Comparison of ENCODE assay signal across 13 cellular contexts in genomic region chr3:56302417-56302816, GRCh38.
DNase-seq lines count a peak whose midpoint lies in the region; ATAC-seq and TF ChIP-seq lines count a peak whose summit lies in the region.
"Had no signal": no experiment of that assay in that cellular context is flagged by ENCODE, and none has a peak within 500 bp of the region (broad histone marks: within the 10 kb centered on the region; RNA-seq: fewer than 3 reads in every experiment).

No MANE protein-coding gene starts in this region.

- peak; percentile 35 for TF ChIP-seq CTCF in DND-41 (IDR thresholded peaks at IDR 0.05; ENCODE audit: borderline replicate concordance, extremely low read depth, low read length, poor library complexity, severe bottlenecking)
- peak; percentile 54 for TF ChIP-seq CTCF in astrocyte of the cerebellum (IDR thresholded peaks at IDR 0.05; ENCODE audit: low read depth, low read length, missing control alignments)
- TF ChIP-seq CTCF in right lobe of liver (IDR thresholded peaks at IDR 0.05), result peak in 3 of 4 donors; percentile 6 to 25 (median 16)
- no peak for TF ChIP-seq CTCF in omental fat pad (IDR thresholded peaks at IDR 0.05)

- peaks cover 0 to 10% (median 0%) of the 10 kb centered on the region in 8 donors for H3K9me3 Mint-ChIP-seq in CD4-positive, alpha-beta memory T cell
- H3K9me3 Mint-ChIP-seq: central memory CD8-positive, alpha-beta T cell had no signal

- no peaks in the 10 kb centered on the region for H4K20me1 ChIP-seq in DND-41 (ENCODE audit: insufficient read depth, low read length)

- no peak overlapping the region for H3K4me2 ChIP-seq in DND-41 (ENCODE audit: insufficient read depth, low read length)

- H3K27me3 Mint-ChIP-seq in CD4-positive, alpha-beta memory T cell, result peaks cover 11% of the 10 kb centered on the region in 2 donors

- H3K27me3 ChIP-seq in DND-41 (ENCODE audit: insufficient read depth, low read length, poor library complexity), result peaks cover 3% of the 10 kb centered on the region
- H3K27me3 ChIP-seq in right lobe of liver, result no peaks in the 10 kb centered on the region
- no peaks in the 10 kb centered on the region for H3K27me3 ChIP-seq in CD4-positive, alpha-beta memory T cell (ENCODE audit: insufficient read depth, low read length)
- H3K27me3 ChIP-seq: gastrocnemius medialis had no signal

- POLR2A ChIA-PET in CD4-positive, alpha-beta memory T cell (lab: Charles Lee; ENCODE audit: partially characterized antibody), result no interaction called here

- ATAC-seq in DND-41 (ENCODE audit: insufficient read depth, low read depth), result no peak
- peak; percentile 44 for ATAC-seq in HG02610 (IDR thresholded peaks at IDR 0.05; ENCODE audit: unreplicated experiment)
- ATAC-seq in right lobe of liver, result no peak
- ATAC-seq in omental fat pad (ENCODE audit: low FRiP score), result no peak
- no peak for ATAC-seq in GM21526 (IDR thresholded peaks at IDR 0.05; ENCODE audit: low FRiP score, unreplicated experiment)
- ATAC-seq: gastrocnemius medialis had no signal

- intact Hi-C loops in right lobe of liver (cut with DNase I), result no loop called here
- intact Hi-C loops in CD4-positive, alpha-beta memory T cell (cut with micrococcal nuclease), result no loop called here

- H3K79me2 ChIP-seq in DND-41 (ENCODE audit: insufficient read depth, low read length), result no peaks in the 10 kb centered on the region

- no peak overlapping the region for H3K27ac ChIP-seq in DND-41 (ENCODE audit: low read length)
- H3K27ac ChIP-seq in right lobe of liver, result no peak overlapping the region
- H3K27ac ChIP-seq in CD4-positive, alpha-beta memory T cell (ENCODE audit: low read depth, low read length), result no peak overlapping the region
- H3K27ac ChIP-seq: gastrocnemius medialis had no signal

- in situ Hi-C loops in astrocyte of the cerebellum (cut with HindIII; ENCODE audit: low sequenced_read_pairs), result no loop called here

- H3K4me3 ChIP-seq in DND-41 (ENCODE audit: low read depth in 1 of 2, low read length in 2 of 2) (no peak overlapping the region), astrocyte of the cerebellum (ENCODE audit: low read depth, low read length) (no peak overlapping the region), right lobe of liver (no peak overlapping the region)
- H3K4me3 ChIP-seq in CD4-positive, alpha-beta memory T cell (ENCODE audit: low read length in 2 of 2), result no peak overlapping the region
- H3K4me3 ChIP-seq: gastrocnemius medialis, lung had no signal

- H3K27ac Mint-ChIP-seq in CD4-positive, alpha-beta memory T cell, result no peak overlapping the region

- H3K9me3 ChIP-seq in DND-41 (ENCODE audit: insufficient read depth, low read length, severe bottlenecking) (no peaks in the 10 kb centered on the region), right lobe of liver (no peaks in the 10 kb centered on the region)
- no peaks in the 10 kb centered on the region for H3K9me3 ChIP-seq in CD4-positive, alpha-beta memory T cell (ENCODE audit: control insufficient read depth in 1 of 2, low read length in 2 of 2)
- H3K9me3 ChIP-seq: gastrocnemius medialis had no signal

- no peak overlapping the region for H3K9ac ChIP-seq in DND-41 (ENCODE audit: low read depth, low read length)

- CTCF ChIA-PET in CD4-positive, alpha-beta memory T cell (lab: Charles Lee; ENCODE audit: partially characterized antibody), result no interaction called here

- no peaks in the 10 kb centered on the region for H3K36me3 Mint-ChIP-seq in CD4-positive, alpha-beta memory T cell

- H3K4me1 ChIP-seq in DND-41 (ENCODE audit: insufficient read depth, low read length) (no peaks in the 10 kb centered on the region), right lobe of liver (no peaks in the 10 kb centered on the region)
- H3K4me1 ChIP-seq in CD4-positive, alpha-beta memory T cell (ENCODE audit: insufficient read depth, low read length), result no peaks in the 10 kb centered on the region
- H3K4me1 ChIP-seq: gastrocnemius medialis had no signal

- no peaks in the 10 kb centered on the region for H3K36me3 ChIP-seq in DND-41 (ENCODE audit: insufficient read depth, low read length)
- no peaks in the 10 kb centered on the region for H3K36me3 ChIP-seq in right lobe of liver
- no peaks in the 10 kb centered on the region for H3K36me3 ChIP-seq in CD4-positive, alpha-beta memory T cell (ENCODE audit: insufficient read depth, low read length)
- H3K36me3 ChIP-seq: gastrocnemius medialis had no signal

- no peak for DNase-seq in DND-41
- DNase-seq in astrocyte of the cerebellum (ENCODE audit: low read depth), result no peak
- no peak for DNase-seq in right lobe of liver
- DNase-seq in midbrain (lab: John Stamatoyannopoulos, UW), result no peak
- no peak for DNase-seq in omental fat pad (ENCODE audit: low spot score)
- DNase-seq in CD4-positive, alpha-beta memory T cell, result no peak
- DNase-seq: DMS79, gastrocnemius medialis, NCI-H1436 had no signal

- H2AFZ ChIP-seq in DND-41 (ENCODE audit: low read depth, low read length), result no peak overlapping the region

- H3K4me1 Mint-ChIP-seq in CD4-positive, alpha-beta memory T cell, result no peaks in the 10 kb centered on the region
- H3K4me1 Mint-ChIP-seq: central memory CD8-positive, alpha-beta T cell had no signal

- no peak for TF ChIP-seq POLR2A in right lobe of liver (IDR thresholded peaks at IDR 0.05)

- WGBS in right lobe of liver (ENCODE audit: insufficient coverage, low coverage, low lambda C conversion rate, missing lambda C conversion rate), result 51% methylated on average over 2 of the region's 2 CpGs

- H3K4me3 Mint-ChIP-seq in CD4-positive, alpha-beta memory T cell, result no peak overlapping the region
- H3K4me3 Mint-ChIP-seq: central memory CD8-positive, alpha-beta T cell had no signal

Comparison
In these comparisons a context has a peak if more than half of its experiments do, and no peak if none do; other contexts are left out.
1. CTCF ChIP-seq: peak in DND-41 (single experiment), astrocyte of the cerebellum (single experiment) and right lobe of liver (3 of 4); none in omental fat pad (0 of 3).